ENCODE assay signal across 8 cellular contexts in genomic region chr16:66695474-66695934, GRCh38. TPM values are rescaled to one million over a fixed set of nuclear protein-coding genes. Genes with fewer than 3 reads are reported as not detected.
A peak's percentile ranks its signal among the peaks of the same experiment; 100 is the strongest.
DNase-seq lines count a peak whose midpoint lies in the region; ATAC-seq and TF ChIP-seq lines count a peak whose summit lies in the region.

No MANE protein-coding gene starts in this region.

- DNase-seq in GM10266 (ENCODE audit: extremely low spot score) (peak; percentile 16), RWPE1 (ENCODE audit: low spot score) (no peak), epithelial cell of esophagus (ENCODE audit: low read depth) (no peak), ovary (no peak)

- peaks cover 8% of the 10 kb centered on the region for H3K4me1 ChIP-seq in ovary (ENCODE audit: insufficient read depth)

- no peaks in the 10 kb centered on the region for H3K36me3 ChIP-seq in ovary

- H3K9me3 ChIP-seq in ovary: no peaks in the 10 kb centered on the region

- POLR2A ChIA-PET in RWPE1 (lab: Yijun Ruan, JAX; ENCODE audit: low non-redundant PET): no interaction called here

- intact Hi-C loops in ovary (cut with DNase I): no loop called here

- 53 to 60% (median 54%) methylated on average over 8 of the region's 8 CpGs for WGBS in ovary, 3 donors

- ATAC-seq in HG02571 (IDR thresholded peaks at IDR 0.05; ENCODE audit: unreplicated experiment): no peak
- ATAC-seq in HG03095 (IDR thresholded peaks at IDR 0.05; ENCODE audit: unreplicated experiment): no peak
- no peak for ATAC-seq in HG03439 (IDR thresholded peaks at IDR 0.05; ENCODE audit: unreplicated experiment)
- ATAC-seq in HG03521 (IDR thresholded peaks at IDR 0.05; ENCODE audit: unreplicated experiment): no peak

- peak overlapping the region; percentile 63 for H3K4me3 ChIP-seq in epithelial cell of esophagus (ENCODE audit: low read length)
- H3K4me3 ChIP-seq in ovary: peak overlapping the region; percentile 59

- peak overlapping the region; percentile 66 for H3K27ac ChIP-seq in RWPE1
- H3K27ac ChIP-seq in ovary: no peak overlapping the region

- CTCF ChIA-PET in RWPE1 (lab: Yijun Ruan, JAX): interaction anchor here (0.9 to 1.1 kb wide), 3 partner anchors 35 to 57 kb away, joined by 4 read pairs; no protein-coding TSS in a partner anchor

- TF ChIP-seq CTCF in GM10266 (IDR thresholded peaks at IDR 0.05; ENCODE audit: control insufficient read depth, insufficient read depth, low read depth, missing control alignments): no peak
- TF ChIP-seq CTCF in RWPE1 (conservative IDR thresholded peaks at IDR 0.05; ENCODE audit: low read depth): no peak
- no peak for TF ChIP-seq CTCF in epithelial cell of esophagus (IDR thresholded peaks at IDR 0.05; ENCODE audit: insufficient read depth, low read depth, low read length, missing control alignments)
- TF ChIP-seq CTCF in ovary (IDR thresholded peaks at IDR 0.05): no peak

- TF ChIP-seq POLR2A in ovary (IDR thresholded peaks at IDR 0.05): no peak

- H3K27me3 ChIP-seq in ovary: no peaks in the 10 kb centered on the region

- no peak for TF ChIP-seq EP300 in ovary (IDR thresholded peaks at IDR 0.05)

RNA-seq across cellular contexts. Expression of gene CMTM4, which starts 1.0 kb away (rescaled TPM):
- total RNA-seq in ovary: 10 to 100 TPM; 12.2 to 47.1 (median 15.1) TPM
- 1 to 10 TPM; 5.4 to 9.2 TPM for polyA plus RNA-seq in ovary

RNA-seq across cellular contexts. Expression of gene DYNC1LI2, which starts 55.9 kb away (rescaled TPM):
- 100 to 1,000 TPM in 3 of 7 donors, 10 to 100 TPM in 4; 71.3 to 116 (median 94.8) TPM for total RNA-seq in ovary
- polyA plus RNA-seq in ovary: 10 to 100 TPM; 44.3 to 91.3 TPM
